Comparison of ENCODE assay signal across 11 cellular contexts in the genomic region with DNA sequence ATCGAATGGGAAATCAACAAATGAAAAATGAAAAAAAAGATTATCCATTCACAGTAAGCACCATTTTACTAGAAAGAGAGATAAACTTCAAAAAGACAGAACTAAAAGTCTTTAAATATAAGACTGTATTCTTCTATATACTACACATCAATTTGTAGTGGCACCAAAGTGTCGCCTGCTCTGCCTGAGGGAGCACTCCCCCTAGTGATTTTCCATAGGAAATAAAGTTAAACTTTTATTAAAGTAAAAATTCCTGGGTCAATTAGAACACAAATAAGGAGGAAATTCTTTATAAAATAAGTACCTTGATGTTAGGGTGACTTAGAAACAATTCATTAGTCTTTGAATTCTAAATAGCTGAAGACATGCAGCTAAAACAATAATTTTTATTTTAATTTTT. TPM values are rescaled to one million over a fixed set of nuclear protein-coding genes. Genes with fewer than 3 reads are reported as not detected.
DNase-seq lines count a peak whose midpoint lies in the region; ATAC-seq, FAIRE-seq and TF ChIP-seq lines count a peak whose summit lies in the region.
"Had no signal": no experiment of that assay in that cellular context is flagged by ENCODE, and none has a peak within 500 bp of the region (broad histone marks: within the 10 kb centered on the region; RNA-seq: fewer than 3 reads in every experiment).

No MANE protein-coding gene starts in this region.

- no peaks in the 10 kb centered on the region for H3K9me3 Mint-ChIP-seq in progenitor cell of endocrine pancreas (ENCODE audit: low read depth)
- H3K9me3 Mint-ChIP-seq: memory B cell had no signal

- H2BK120ac ChIP-seq in H1 (replicated peaks; ENCODE audit: low read depth, low read length) = no peak overlapping the region

- no peaks in the 10 kb centered on the region for H3K27me3 Mint-ChIP-seq in progenitor cell of endocrine pancreas
- H3K27me3 Mint-ChIP-seq: memory B cell had no signal

- H4K20me1 ChIP-seq in H1 (replicated peaks in 1 of 2; ENCODE audit: control insufficient read depth in 1 of 2, insufficient read depth in 2 of 2, low read length in 2 of 2) = no peaks in the 10 kb centered on the region
- H4K20me1 ChIP-seq: BLaER1 had no signal

- H4K5ac ChIP-seq in H1 (ENCODE audit: insufficient read length, low read depth, low read length) = no peak overlapping the region

- ATAC-seq in HG03571 (IDR thresholded peaks at IDR 0.05; ENCODE audit: unreplicated experiment) = no peak
- ATAC-seq in GM21515 (IDR thresholded peaks at IDR 0.05; ENCODE audit: unreplicated experiment) = no peak

- no peak overlapping the region for H3K4me2 ChIP-seq in H1 (ENCODE audit: insufficient read depth in 1 of 2, low read depth in 2 of 2, low read length in 2 of 2)
- H3K4me2 ChIP-seq: BLaER1 had no signal

- TF ChIP-seq EP300 in H1 (IDR thresholded peaks at IDR 0.05; ENCODE audit: borderline replicate concordance in 1 of 2, low read depth in 2 of 2, low read length in 2 of 2) = no peak

- 76% methylated on average over 2 of the region's 2 CpGs; no CpG with 5 or more reads in 1 of the 2 experiments for WGBS in H1 (ENCODE audit: extremely low coverage in 1 of 2, insufficient coverage in 1 of 2, insufficient read length in 1 of 2, insufficient replicate concordance in 2 of 2, low coverage in 1 of 2, low lambda C conversion rate in 2 of 2, missing lambda C conversion rate in 1 of 2), 2 experiments

- TF ChIP-seq POLR2A in H1 (IDR thresholded peaks at IDR 0.05; ENCODE audit: control extremely low read depth in 1 of 2, low read depth in 2 of 2, low read length in 2 of 2) = no peak

- H2BK20ac ChIP-seq in H1 (ENCODE audit: low read length) = no peak overlapping the region

- H2BK5ac ChIP-seq in H1 (ENCODE audit: low read depth, low read length) = no peak overlapping the region

- H2AFZ ChIP-seq in H1 (ENCODE audit: low read length) = no peak overlapping the region

- peaks cover 7% of the 10 kb centered on the region for H3K36me3 Mint-ChIP-seq in progenitor cell of endocrine pancreas (ENCODE audit: insufficient read depth)

- no peak overlapping the region for H2AK5ac ChIP-seq in H1 (ENCODE audit: low read depth, low read length)

- TF ChIP-seq CTCF in H1 (IDR thresholded peaks at IDR 0.05; ENCODE audit: control extremely low read depth in 1 of 3, insufficient read depth in 1 of 3, low read depth in 1 of 3, low read length in 3 of 3) (peak in 2 of 3 experiments; percentile 20 to 34; a peak in 2 of 4 replicates), progenitor cell of endocrine pancreas (IDR thresholded peaks at IDR 0.05; ENCODE audit: unreplicated experiment) (peak; percentile 59)

- H3K27me3 ChIP-seq in H1 (replicated peaks in 1 of 4; ENCODE audit: control insufficient read depth in 3 of 4, extremely low read depth in 1 of 4, insufficient read depth in 3 of 4, low read length in 3 of 4) = no peaks in the 10 kb centered on the region
- H3K27me3 ChIP-seq: BLaER1 had no signal

- no peaks in the 10 kb centered on the region for H3K9me3 ChIP-seq in H1 (ENCODE audit: insufficient read depth in 2 of 2, low read depth in 1 of 2, low read length in 1 of 2)
- H3K9me3 ChIP-seq: BLaER1 had no signal

- no peak overlapping the region for H4K91ac ChIP-seq in H1 (replicated peaks; ENCODE audit: insufficient read length, low read length)

- no peaks in the 10 kb centered on the region; a peak in 1 of 4 replicates for H3K79me2 ChIP-seq in H1 (ENCODE audit: control insufficient read depth in 1 of 2, insufficient read depth in 2 of 2, low read length in 2 of 2)

- H3K23me2 ChIP-seq in H1 (ENCODE audit: low read depth, low read length) = no peaks in the 10 kb centered on the region

- H3K56ac ChIP-seq in H1 (replicated peaks; ENCODE audit: insufficient read length, low read depth, low read length) = no peak overlapping the region

- H3K4me1 Mint-ChIP-seq in progenitor cell of endocrine pancreas (ENCODE audit: low read depth) = no peaks in the 10 kb centered on the region
- H3K4me1 Mint-ChIP-seq: memory B cell had no signal

- H3K14ac ChIP-seq in H1 (ENCODE audit: insufficient read length) = no peak overlapping the region

- no peak overlapping the region for H3K27ac Mint-ChIP-seq in progenitor cell of endocrine pancreas

- no peaks in the 10 kb centered on the region for H3K79me1 ChIP-seq in H1 (ENCODE audit: low read depth, low read length)

- no peak overlapping the region for H3K23ac ChIP-seq in H1 (ENCODE audit: insufficient read length)

- no peak for FAIRE-seq in H1 (lab: Jason Lieb, UNC)

- DNase-seq in NCI-H82 (lab: John Stamatoyannopoulos, UW) = peak; percentile 3
- DNase-seq in NCI-H82 treated with DMSO at 0.1 percent for 48 hours (lab: John Stamatoyannopoulos, UW; ENCODE audit: unreplicated experiment) = no peak
- DNase-seq in NCI-H460 (ENCODE audit: extremely low read depth, low read depth) = peak; percentile 11
- no peak for DNase-seq in H1 (ENCODE audit: low read depth in 1 of 2, low spot score in 2 of 2)
- DNase-seq in progenitor cell of endocrine pancreas (ENCODE audit: low spot score, unreplicated experiment) = no peak
- no peak for DNase-seq in cerebellar nuclear complex (lab: John Stamatoyannopoulos, UW)
- DNase-seq: stimulated activated naive CD4-positive, alpha-beta T cell treated with Interleukin-2 at 50 U/mL for 16 hours had no signal

- CTCF ChIA-PET in H1 (lab: Charles Lee; ENCODE audit: partially characterized antibody) = interaction anchor here (0.8 to 3.7 kb wide), 18 partner anchors 8 to 433 kb away, joined by 3 to 24 read pairs (median 4); partner anchors contain the start of genes BRIX1 and RAD1

- peaks cover 0 to 31% (median 15%) of the 10 kb centered on the region in 4 experiments; a peak in 4 of 8 replicates for H3K36me3 ChIP-seq in H1 (ENCODE audit: control insufficient read depth in 2 of 4, insufficient read depth in 4 of 4, low read length in 3 of 4)

- no peak overlapping the region for H3K27ac ChIP-seq in H1 (ENCODE audit: low read depth, low read length)
- H3K27ac ChIP-seq: BLaER1 had no signal

- H2BK15ac ChIP-seq in H1 (ENCODE audit: low read length) = no peak overlapping the region

- TF ChIP-seq RAD21 in H1 (IDR thresholded peaks at IDR 0.05 in 1 of 2, conservative IDR thresholded peaks at IDR 0.05 in 1 of 2; ENCODE audit: low read depth in 2 of 2, low read length in 2 of 2) = peak; percentile 43 to 53

- no peak overlapping the region for H3K9ac ChIP-seq in H1 (replicated peaks in 1 of 4; ENCODE audit: extremely low read depth in 1 of 4, low read depth in 3 of 4, low read length in 3 of 4)
- H3K9ac ChIP-seq: BLaER1 had no signal

- no peaks in the 10 kb centered on the region for H3K4me1 ChIP-seq in H1 (replicated peaks in 1 of 4; ENCODE audit: control insufficient read depth in 3 of 4, insufficient read depth in 4 of 4, low read length in 3 of 4)
- H3K4me1 ChIP-seq: BLaER1 had no signal

- no peak overlapping the region for H4K8ac ChIP-seq in H1 (ENCODE audit: extremely low read depth, insufficient read depth, low read length)

- H3K18ac ChIP-seq in H1 (ENCODE audit: extremely low read depth, low read length) = no peak overlapping the region

- no peak overlapping the region for H3K4me3 ChIP-seq in H1 (ENCODE audit: extremely low read depth in 1 of 4, insufficient read depth in 2 of 4, low read depth in 3 of 4, low read length in 4 of 4)
- H3K4me3 ChIP-seq: BLaER1 had no signal

- no peak overlapping the region for H3K4ac ChIP-seq in H1 (replicated peaks; ENCODE audit: insufficient read length, low read depth, low read length)

- H2BK12ac ChIP-seq in H1 (ENCODE audit: low read depth, low read length) = no peak overlapping the region

- POLR2A ChIA-PET in H1 (lab: Charles Lee; ENCODE audit: partially characterized antibody) = interaction anchor here (1.1 to 7.0 kb wide), 4 partner anchors 10 to 430 kb away, joined by 3 to 52 read pairs (median 6); partner anchors contain the start of genes BRIX1, DNAJC21 and RAD1

- no peak overlapping the region for H3K4me3 Mint-ChIP-seq in progenitor cell of endocrine pancreas (ENCODE audit: low read depth)
- H3K4me3 Mint-ChIP-seq: memory B cell had no signal

RNA-seq across cellular contexts. Expression of gene RAD1, which starts 9.7 kb away (rescaled TPM):
- 38.0 and 38.1 TPM in 2 replicates for total RNA-seq in NCI-H460 (2014; rRNA removed; shearing (Covaris generic))
- polyA plus RNA-seq in NCI-H460 (2014; cell fraction: nucleus; rRNA removed) = 17.4 and 23.1 TPM in 2 replicates
- total RNA-seq in H1 (2021; fragmentation: NEBNext Ultra II Directional; extraction: Animal tissue kit (Norgen Biotek cat#: 25700)) = 37.3 and 40.5 TPM in 2 replicates
- polyA plus RNA-seq in H1 (2011; rRNA removed) = 12.0 and 15.1 TPM in 2 replicates
- 19.1 TPM for polyA plus RNA-seq in H1 (2011; cell fraction: cytosol; rRNA removed)
- polyA plus RNA-seq in H1 (2011; cell fraction: nucleus; rRNA removed) = 22.2 TPM
- polyA plus RNA-seq in H1 (2012, experiment 1 of 2) = 27.8 to 31.3 TPM (median 29.3 TPM) in 4 replicates
- polyA plus RNA-seq in H1 (2012, experiment 2 of 2) = 9.4 TPM
- polyA plus RNA-seq in H1 (2013, experiment 1 of 2) = 33.2 TPM
- 35.7 TPM for polyA plus RNA-seq in H1 (2013, experiment 2 of 2)
- 35.1 and 40.4 TPM in 2 replicates for polyA minus RNA-seq in H1 (2011; rRNA and poly(A)+ RNA removed)
- polyA minus RNA-seq in H1 (2011; cell fraction: cytosol; rRNA and poly(A)+ RNA removed) = 30.4 TPM
- 63.6 TPM for polyA minus RNA-seq in H1 (2011; cell fraction: nucleus; rRNA and poly(A)+ RNA removed)
- total RNA-seq in progenitor cell of endocrine pancreas = 32.4 and 33.7 TPM in 2 replicates

RNA-seq across cellular contexts. Expression of gene BRIX1, which starts 9.9 kb away (rescaled TPM):
- 96.5 and 97.2 TPM in 2 replicates for total RNA-seq in NCI-H460 (2014; rRNA removed; shearing (Covaris generic))
- 58.0 and 61.8 TPM in 2 replicates for polyA plus RNA-seq in NCI-H460 (2014; cell fraction: nucleus; rRNA removed)
- total RNA-seq in H1 (2021; fragmentation: NEBNext Ultra II Directional; extraction: Animal tissue kit (Norgen Biotek cat#: 25700)) = 64.5 and 71.7 TPM in 2 replicates
- 13.2 and 26.9 TPM in 2 replicates for polyA plus RNA-seq in H1 (2011; rRNA removed)
- polyA plus RNA-seq in H1 (2011; cell fraction: cytosol; rRNA removed) = 38.0 TPM
- 5.2 TPM for polyA plus RNA-seq in H1 (2011; cell fraction: nucleus; rRNA removed)
- polyA plus RNA-seq in H1 (2012, experiment 1 of 2) = 25.9 to 45.1 TPM (median 28.7 TPM) in 4 replicates
- polyA plus RNA-seq in H1 (2012, experiment 2 of 2) = 8.3 TPM
- polyA plus RNA-seq in H1 (2013, experiment 1 of 2) = 63.8 TPM
- polyA plus RNA-seq in H1 (2013, experiment 2 of 2) = 61.2 TPM
- 16.0 and 17.9 TPM in 2 replicates for polyA minus RNA-seq in H1 (2011; rRNA and poly(A)+ RNA removed)
- polyA minus RNA-seq in H1 (2011; cell fraction: cytosol; rRNA and poly(A)+ RNA removed) = 36.3 TPM
- polyA minus RNA-seq in H1 (2011; cell fraction: nucleus; rRNA and poly(A)+ RNA removed) = 33.0 TPM
- total RNA-seq in progenitor cell of endocrine pancreas = 30.6 and 31.4 TPM in 2 replicates

RNA-seq across cellular contexts. Expression of gene DNAJC21, which starts 23.8 kb away (rescaled TPM):
- 39.3 and 42.9 TPM in 2 replicates for total RNA-seq in NCI-H460 (2014; rRNA removed; shearing (Covaris generic))
- polyA plus RNA-seq in NCI-H460 (2014; cell fraction: nucleus; rRNA removed) = 25.7 and 32.4 TPM in 2 replicates
- total RNA-seq in H1 (2021; fragmentation: NEBNext Ultra II Directional; extraction: Animal tissue kit (Norgen Biotek cat#: 25700)) = 47.5 and 51.2 TPM in 2 replicates
- polyA plus RNA-seq in H1 (2011; rRNA removed) = 3.2 and 5.1 TPM in 2 replicates
- polyA plus RNA-seq in H1 (2011; cell fraction: cytosol; rRNA removed) = 17.8 TPM
- 6.8 TPM for polyA plus RNA-seq in H1 (2011; cell fraction: nucleus; rRNA removed)
- polyA plus RNA-seq in H1 (2012, experiment 1 of 2) = 31.1 to 53.7 TPM (median 34.8 TPM) in 4 replicates
- 3.1 TPM for polyA plus RNA-seq in H1 (2012, experiment 2 of 2)
- polyA plus RNA-seq in H1 (2013, experiment 1 of 2) = 46.1 TPM
- 45.8 TPM for polyA plus RNA-seq in H1 (2013, experiment 2 of 2)
- polyA minus RNA-seq in H1 (2011; rRNA and poly(A)+ RNA removed) = 7.9 and 9.5 TPM in 2 replicates
- 9.0 TPM for polyA minus RNA-seq in H1 (2011; cell fraction: cytosol; rRNA and poly(A)+ RNA removed)
- 36.9 TPM for polyA minus RNA-seq in H1 (2011; cell fraction: nucleus; rRNA and poly(A)+ RNA removed)
- 48.1 and 50.3 TPM in 2 replicates for total RNA-seq in progenitor cell of endocrine pancreas

Comparison
In these comparisons a context has a peak if more than half of its experiments do, and no peak if none do; other contexts are left out.
1. DNase-seq: peak in NCI-H82 (single experiment) and NCI-H460 (single experiment); none in NCI-H82 treated with DMSO at 0.1 percent for 48 hours (single experiment), H1 (0 of 2), progenitor cell of endocrine pancreas (single experiment) and cerebellar nuclear complex (0 of 2).